In genomic region chr3:29331830-29332637, GRCh38 we compare ENCODE assay signal across 1 cellular context.
TF ChIP-seq lines count a peak whose summit lies in the region.

No MANE protein-coding gene starts in this region.

TF ChIP-seq in WTC11, 78 proteins besides CTCF, POLR2A, EP300 and RAD21 (continued from another document):
- TF ChIP-seq ZNF532 (CRISPR knock-in tag; IDR thresholded peaks at IDR 0.05; ENCODE audit: borderline replicate concordance), result no peak
- no peak for TF ChIP-seq PRRX2 (CRISPR knock-in tag; IDR thresholded peaks at IDR 0.05)
